ENCODE assay signal across 8 cellular contexts in genomic region chr14:88384653-88385205, GRCh38. TPM values are rescaled to one million over a fixed set of nuclear protein-coding genes. Genes with fewer than 3 reads are reported as not detected.
DNase-seq lines count a peak whose midpoint lies in the region; ATAC-seq, FAIRE-seq and TF ChIP-seq lines count a peak whose summit lies in the region.

No MANE protein-coding gene starts in this region.

- peak overlapping the region; percentile 68 for H3K9ac ChIP-seq in HCT116 (ENCODE audit: low read length)
- H3K9ac ChIP-seq in kidney (ENCODE audit: low read length in 2 of 2), result peak overlapping the region; percentile 52 to 93

- no peaks in the 10 kb centered on the region for H3K9me2 ChIP-seq in HCT116 (ENCODE audit: insufficient read depth)

- TF ChIP-seq EP300 in A549 (IDR thresholded peaks at IDR 0.05), result no peak

- H3K36me3 ChIP-seq in HCT116 (ENCODE audit: control insufficient read depth in 1 of 2, insufficient read depth in 2 of 2, low read length in 2 of 2) (no peaks in the 10 kb centered on the region), kidney (ENCODE audit: control insufficient read depth in 1 of 2, insufficient read depth in 2 of 2, low read length in 2 of 2) (no peaks in the 10 kb centered on the region)

- 2% methylated on average over 5 of the region's 5 CpGs for WGBS in A549 (ENCODE audit: missing lambda C conversion rate)

- H4K20me1 ChIP-seq in HCT116 (ENCODE audit: insufficient read depth), result no peaks in the 10 kb centered on the region

- H3K4me2 ChIP-seq in A549 (peak overlapping the region; percentile 97), HCT116 (ENCODE audit: low read length) (peak overlapping the region; percentile 90)

- peaks cover 22% of the 10 kb centered on the region; the same call in 2 of the 3 replicates for H3K4me1 ChIP-seq in A549
- peaks cover 4 to 11% of the 10 kb centered on the region in 2 experiments; a peak in 2 of 4 replicates for H3K4me1 ChIP-seq in HCT116 (ENCODE audit: control insufficient read depth in 1 of 2, insufficient read depth in 2 of 2, low read length in 2 of 2)
- peaks cover 0 to 5% of the 10 kb centered on the region in 2 donors for H3K4me1 ChIP-seq in kidney (ENCODE audit: control insufficient read depth in 1 of 2, insufficient read depth in 1 of 2, low read depth in 1 of 2, low read length in 2 of 2)

- POLR2A ChIA-PET in A549 (lab: Yijun Ruan, JAX), result no interaction called here
- POLR2A ChIA-PET in HCT116 (lab: Charles Lee), result no interaction called here

- H3K4me3 ChIP-seq in A549, result peak overlapping the region; percentile 79
- H3K4me3 ChIP-seq in HCT116 (replicated peaks in 1 of 2; ENCODE audit: low read depth in 1 of 2, low read length in 2 of 2), result peak overlapping the region; percentile 77 to 94
- peak overlapping the region; percentile 94 to 95 for H3K4me3 ChIP-seq in kidney (ENCODE audit: low read length in 2 of 2)

- H3K9me3 ChIP-seq in A549 (no peaks in the 10 kb centered on the region), HCT116 (ENCODE audit: control insufficient read depth in 1 of 2, insufficient read depth in 1 of 2, low read depth in 1 of 2, low read length in 2 of 2) (no peaks in the 10 kb centered on the region), kidney (ENCODE audit: control insufficient read depth in 1 of 2, low read length in 2 of 2) (no peaks in the 10 kb centered on the region)

- FAIRE-seq in A549 (lab: Jason Lieb, UNC) (no peak), kidney (lab: Jason Lieb, UNC) (no peak)

- no peak for TF ChIP-seq POLR2A in A549 (IDR thresholded peaks at IDR 0.05; ENCODE audit: low read length)
- no peak for TF ChIP-seq POLR2A in HCT116 (IDR thresholded peaks at IDR 0.05; ENCODE audit: borderline replicate concordance, extremely low read depth, insufficient read depth, insufficient read length)

- DNase-seq in A549 (ENCODE audit: low read depth in 1 of 2, low spot score in 1 of 2), result no peak
- DNase-seq in HCT116 (ENCODE audit: low read depth, low spot score), result no peak
- DNase-seq in amniotic epithelial cell (ENCODE audit: low read depth), result peak; percentile 1
- no peak for DNase-seq in kidney
- DNase-seq in substantia nigra (lab: John Stamatoyannopoulos, UW), result no peak
- no peak for DNase-seq in H4 (ENCODE audit: low spot score)
- DNase-seq in activated CD4-positive, alpha-beta T cell treated with anti-CD3 and anti-CD28 coated beads for 48 hours, result no peak
- DNase-seq in glomerular visceral epithelial cell (ENCODE audit: extremely low spot score), result no peak

- H3K27me3 ChIP-seq in HCT116 (ENCODE audit: insufficient read depth, low read length), result no peaks in the 10 kb centered on the region; the same call in 1 of the 2 replicates

- H3K27ac ChIP-seq in A549, result peak overlapping the region; percentile 83 to 86; a peak in 5 of 6 replicates
- no peak overlapping the region for H3K27ac ChIP-seq in HCT116 (ENCODE audit: low read depth, low read length)
- no peak overlapping the region for H3K27ac ChIP-seq in kidney (ENCODE audit: low read depth in 2 of 2, low read length in 2 of 2)
- peak overlapping the region; percentile 91 for H3K27ac ChIP-seq in substantia nigra (ENCODE audit: low read depth, low read length, poor library complexity, severe bottlenecking)

- H3K79me2 ChIP-seq in HCT116 (ENCODE audit: insufficient read depth, low read length), result no peaks in the 10 kb centered on the region

- BruUV-seq in HCT116 (replicated peaks; lab: Mats Ljungman, UMichigan), result TSS peak; percentile 89

- no peak for TF ChIP-seq RAD21 in A549 (conservative IDR thresholded peaks at IDR 0.05 in 1 of 2, IDR thresholded peaks at IDR 0.05 in 1 of 2)
- no peak for TF ChIP-seq RAD21 in HCT116 (IDR thresholded peaks at IDR 0.05; ENCODE audit: low read depth)

- TF ChIP-seq CTCF in A549 (IDR thresholded peaks at IDR 0.05), result no peak
- no peak for TF ChIP-seq CTCF in HCT116 (IDR thresholded peaks at IDR 0.05 in 2 of 3, conservative IDR thresholded peaks at IDR 0.05 in 1 of 3; ENCODE audit: borderline replicate concordance in 1 of 3, insufficient read depth in 1 of 3, low read depth in 2 of 3, low read length in 2 of 3)
- no peak for TF ChIP-seq CTCF in kidney (IDR thresholded peaks at IDR 0.05; ENCODE audit: borderline replicate concordance, extremely low read depth, insufficient read depth)

- H2AFZ ChIP-seq in HCT116 (ENCODE audit: low read depth, low read length, poor library complexity, severe bottlenecking), result peak overlapping the region; percentile 94

- intact Hi-C loops in HCT116 (cut with micrococcal nuclease), result no loop called here
- intact Hi-C loops in kidney (cut with DNase I), result no loop called here

- peak in 1 of 2 experiments; percentile 9; a peak in 2 of 6 replicates for ATAC-seq in A549
- ATAC-seq in HCT116, result no peak

- CTCF ChIA-PET in A549 (lab: Yijun Ruan, JAX) (interaction anchor here (0.6 to 9.1 kb wide), 3 partner anchors 183 to 371 kb away, joined by 3 to 76 read pairs (median 6); no protein-coding TSS in a partner anchor), HCT116 (lab: Charles Lee) (no interaction called here)

- RAD21 ChIA-PET in HCT116 (lab: Charles Lee; ENCODE audit: low non-redundant PET in 1 of 2, low total read pairs in 2 of 2, uncharacterized antibody in 2 of 2, unreplicated experiment in 2 of 2), result no interaction called here

TF ChIP-seq in A549, 52 proteins besides CTCF, POLR2A, EP300 and RAD21 (continues in another document):
- no peak for TF ChIP-seq REST (IDR thresholded peaks at IDR 0.05)
- no peak for TF ChIP-seq CEBPB (IDR thresholded peaks at IDR 0.05)
- no peak for TF ChIP-seq EHF (CRISPR knock-in tag; IDR thresholded peaks at IDR 0.05)
- no peak for TF ChIP-seq MAZ (IDR thresholded peaks at IDR 0.05; ENCODE audit: borderline replicate concordance, low read depth, low read length)
- no peak for TF ChIP-seq POLR2AphosphoS2 (conservative IDR thresholded peaks at IDR 0.05; ENCODE audit: low read length)

TF ChIP-seq in HCT116, 20 proteins besides CTCF, POLR2A, EP300 and RAD21:
- TF ChIP-seq ELF1 (IDR thresholded peaks at IDR 0.05; ENCODE audit: borderline replicate concordance, low read depth) (no peak), REST (IDR thresholded peaks at IDR 0.05; ENCODE audit: low read depth) (no peak), ZBTB33 (IDR thresholded peaks at IDR 0.05; ENCODE audit: extremely low read depth, insufficient replicate concordance, low read length) (no peak), FOSL1 (IDR thresholded peaks at IDR 0.05; ENCODE audit: low read depth) (no peak), SP1 (IDR thresholded peaks at IDR 0.05; ENCODE audit: low read depth) (no peak), SIN3A (IDR thresholded peaks at IDR 0.05; ENCODE audit: low read depth) (no peak)
TF ChIP-seq in HCT116: peak in this region for 0.

RNA-seq across cellular contexts. Expression of gene SPATA7, which starts 0.7 kb away (rescaled TPM):
- polyA plus RNA-seq in A549 (2011; rRNA removed) (9.3 and 11.2 TPM in 2 replicates), A549 (2017; fragmentation: RNase III; extraction: RNeasy Plus Mini Kit Qiagen cat#74134 plus additional on column Dnase treatment) (4.1 to 4.5 TPM (median 4.2 TPM) in 3 replicates), kidney (ENCODE audit: insufficient read depth, low read depth, low replicate concordance) (14.0 TPM)
- 2.2 and 2.5 TPM in 2 replicates for polyA plus RNA-seq in A549 (2012; cell fraction: cytosol; rRNA removed)
- 2.5 and 2.9 TPM in 2 replicates for polyA plus RNA-seq in A549 (2012; cell fraction: nucleus; rRNA removed)
- polyA minus RNA-seq in A549 (2011; rRNA and poly(A)+ RNA removed), result 7.9 and 9.4 TPM in 2 replicates
- total RNA-seq in HCT116 (2021; ENCODE audit: unreplicated experiment) (6.2 TPM), kidney (17.4 TPM)
- 3.8 and 4.0 TPM in 2 replicates for polyA plus RNA-seq in HCT116 (2012)
- 7.4 and 11.0 TPM in 2 replicates for total RNA-seq in H4 (2014; rRNA removed; shearing (Covaris generic))

Comparison
In these comparisons a context has a peak if more than half of its experiments do, and no peak if none do; other contexts are left out.
1. H3K27ac ChIP-seq: peak in A549 (2 of 2) and substantia nigra (single experiment); none in HCT116 (single experiment) and kidney (0 of 2).
2. Peak in every context shown above with its lines, with median percentiles within 50 percentile points of each other: H3K4me3 ChIP-seq.